23 cellular contexts compared by ENCODE assay signal in the genomic region with DNA sequence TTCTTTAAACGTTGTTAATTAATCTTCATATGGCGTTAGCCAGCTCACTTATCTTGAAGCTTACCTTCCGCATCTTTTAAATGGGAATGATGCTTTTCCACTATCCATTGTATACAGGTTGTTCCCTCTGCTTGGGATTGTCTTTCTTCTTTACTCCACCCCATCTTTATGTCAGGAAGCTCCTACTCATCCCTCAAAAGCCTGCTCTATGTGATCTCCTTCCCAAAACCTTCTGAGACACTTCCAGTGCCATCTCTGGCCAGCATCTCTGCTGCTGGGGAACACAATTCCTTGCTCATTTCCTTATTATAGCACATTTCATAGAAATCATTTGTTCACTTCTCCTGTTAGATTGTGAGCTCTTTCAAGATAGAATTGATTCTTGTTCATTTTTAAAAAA. TPM values are rescaled to one million over a fixed set of nuclear protein-coding genes. Genes with fewer than 3 reads are reported as not detected.
A peak's percentile ranks its signal among the peaks of the same experiment; 100 is the strongest.
DNase-seq lines count a peak whose midpoint lies in the region; ATAC-seq and FAIRE-seq lines count a peak whose summit lies in the region.
"Had no signal": no experiment of that assay in that cellular context is flagged by ENCODE, and none has a peak within 500 bp of the region (broad histone marks: within the 10 kb centered on the region; RNA-seq: fewer than 3 reads in every experiment).

No MANE protein-coding gene starts in this region.

- WGBS in trophoblast cell (ENCODE audit: extremely low coverage, insufficient coverage, insufficient read length), result no CpG with 5 or more reads among the region's 3 CpGs

- H4K8ac ChIP-seq in trophoblast cell (ENCODE audit: low read depth, low read length), result no peak overlapping the region

- H2AK5ac ChIP-seq in trophoblast cell (ENCODE audit: low read length), result no peak overlapping the region

- no peak for DNase-seq in activated T-cell treated with anti-CD3 and anti-CD28 coated beads, Interleukin-2, amount 50 U/mL, for 24 hours
- DNase-seq in activated T-cell treated with anti-CD3 and anti-CD28 coated beads, Interleukin-2, amount 50 U/mL, for 1 hour, result no peak
- DNase-seq in GM19239 (ENCODE audit: insufficient read length, low spot score) (no peak), trophoblast cell (no peak), left lobe of liver (ENCODE audit: low spot score) (no peak)
- DNase-seq in central memory CD8-positive, alpha-beta T cell (ENCODE audit: low spot score in 2 of 2), result no peak
- DNase-seq: activated naive CD4-positive, alpha-beta T cell treated with Interleukin-2 at 50 U/mL for 16 hours; cerebellar nuclear complex; DMS153; GF-D8; heart right ventricle; NCI-H1105 treated with DMSO at 0.1 percent for 48 hours; NCI-H2081; NCI-H345; NCI-H774 had no signal

- no peak overlapping the region for H3K27ac ChIP-seq in trophoblast cell (ENCODE audit: low read depth, low read length)
- H3K27ac ChIP-seq: ascending aorta, C4-2B, heart right ventricle, neural progenitor cell, vagina had no signal

- no peak overlapping the region for H2BK5ac ChIP-seq in trophoblast cell (ENCODE audit: low read depth, low read length, poor library complexity)

- H3K36me3 Mint-ChIP-seq in activated T-cell treated with anti-CD3 and anti-CD28 coated beads, Interleukin-2, amount 50 U/mL, for 24 hours (ENCODE audit: low read depth), result peaks cover 55% of the 10 kb centered on the region
- H3K36me3 Mint-ChIP-seq in central memory CD8-positive, alpha-beta T cell (ENCODE audit: insufficient read depth), result peaks cover 12% of the 10 kb centered on the region

- no peak overlapping the region for H3K4me3 Mint-ChIP-seq in activated T-cell treated with anti-CD3 and anti-CD28 coated beads, Interleukin-2, amount 50 U/mL, for 24 hours
- H3K4me3 Mint-ChIP-seq in central memory CD8-positive, alpha-beta T cell, result peak overlapping the region; percentile 17
- H3K4me3 Mint-ChIP-seq: neural progenitor cell had no signal

- no peak for ATAC-seq in central memory CD8-positive, alpha-beta T cell (replicated peaks; ENCODE audit: extremely low read depth, poor library complexity, severe bottlenecking)
- ATAC-seq in left lobe of liver (no peak), GM19351 (IDR thresholded peaks at IDR 0.05; ENCODE audit: unreplicated experiment) (no peak), GM21381 (IDR thresholded peaks at IDR 0.05; ENCODE audit: unreplicated experiment) (no peak)
- ATAC-seq: HCT116, heart right ventricle had no signal

- H2BK120ac ChIP-seq in trophoblast cell (ENCODE audit: insufficient read depth, low read length, poor library complexity), result no peak overlapping the region

- H2AFZ ChIP-seq in trophoblast cell (ENCODE audit: insufficient read depth, low read length, poor library complexity), result no peak overlapping the region
- H2AFZ ChIP-seq: neural progenitor cell had no signal

- H3K27ac Mint-ChIP-seq in activated T-cell treated with anti-CD3 and anti-CD28 coated beads, Interleukin-2, amount 50 U/mL, for 24 hours, result peak overlapping the region; percentile 65
- H3K27ac Mint-ChIP-seq in central memory CD8-positive, alpha-beta T cell (ENCODE audit: low read depth), result peak overlapping the region; percentile 57
- H3K27ac Mint-ChIP-seq: neural progenitor cell had no signal

- H3K27me3 ChIP-seq in trophoblast cell (ENCODE audit: insufficient read depth, low read length), result no peaks in the 10 kb centered on the region
- H3K27me3 ChIP-seq: ascending aorta, heart right ventricle, neural progenitor cell, vagina had no signal

- peaks cover 86% of the 10 kb centered on the region for H3K4me1 Mint-ChIP-seq in activated T-cell treated with anti-CD3 and anti-CD28 coated beads, Interleukin-2, amount 50 U/mL, for 24 hours (ENCODE audit: low read depth)
- H3K4me1 Mint-ChIP-seq in central memory CD8-positive, alpha-beta T cell, result peaks cover 85% of the 10 kb centered on the region

- H3K79me2 ChIP-seq in trophoblast cell (ENCODE audit: control insufficient read depth, insufficient read depth, low read length, poor library complexity), result peaks cover 5% of the 10 kb centered on the region

- no peak overlapping the region for H4K91ac ChIP-seq in trophoblast cell (ENCODE audit: low read depth, low read length)

- H3K9me3 ChIP-seq in trophoblast cell (ENCODE audit: insufficient read depth, low read depth, low read length), result no peaks in the 10 kb centered on the region
- H3K9me3 ChIP-seq: ascending aorta, heart right ventricle, vagina had no signal

- no peak overlapping the region for H3K14ac ChIP-seq in trophoblast cell (ENCODE audit: low read length)

- H3K23ac ChIP-seq in trophoblast cell (ENCODE audit: low read length), result no peak overlapping the region

- no peak overlapping the region for H3K4me2 ChIP-seq in trophoblast cell (ENCODE audit: low read length)
- H3K4me2 ChIP-seq: neural progenitor cell had no signal

- peak overlapping the region; percentile 79 for H3K4ac ChIP-seq in trophoblast cell (ENCODE audit: low read depth, low read length)

- H3K36me3 ChIP-seq in trophoblast cell (ENCODE audit: control insufficient read depth in 1 of 2, insufficient read depth in 2 of 2, low read length in 2 of 2), result no peaks in the 10 kb centered on the region
- H3K36me3 ChIP-seq: ascending aorta, heart right ventricle, neural progenitor cell, vagina had no signal

- peaks cover 2% of the 10 kb centered on the region for H3K9me3 Mint-ChIP-seq in activated T-cell treated with anti-CD3 and anti-CD28 coated beads, Interleukin-2, amount 50 U/mL, for 24 hours
- no peaks in the 10 kb centered on the region for H3K9me3 Mint-ChIP-seq in central memory CD8-positive, alpha-beta T cell

- FAIRE-seq in GM19239 (lab: Jason Lieb, UNC), result peak; percentile 70
- FAIRE-seq: TTC549 had no signal

- no peak overlapping the region for H3K9ac ChIP-seq in trophoblast cell (ENCODE audit: low read length)
- H3K9ac ChIP-seq: neural progenitor cell had no signal

- H3K4me3 ChIP-seq in trophoblast cell (ENCODE audit: low read depth, low read length), result no peak overlapping the region
- H3K4me3 ChIP-seq: ascending aorta, heart right ventricle, neural progenitor cell, vagina had no signal

- no peak overlapping the region for H4K12ac ChIP-seq in trophoblast cell (ENCODE audit: low read depth, low read length)

- H3K18ac ChIP-seq in trophoblast cell (ENCODE audit: low read length), result no peak overlapping the region

- H2BK12ac ChIP-seq in trophoblast cell (ENCODE audit: low read length), result no peak overlapping the region

- H3K4me1 ChIP-seq in trophoblast cell (ENCODE audit: control insufficient read depth in 1 of 2, insufficient read depth in 2 of 2, low read length in 2 of 2), result peaks cover 3 to 5% of the 10 kb centered on the region in 2 experiments

- peaks cover 14% of the 10 kb centered on the region for H3K79me1 ChIP-seq in trophoblast cell (ENCODE audit: low read length)

- H3K27me3 Mint-ChIP-seq in activated T-cell treated with anti-CD3 and anti-CD28 coated beads, Interleukin-2, amount 50 U/mL, for 24 hours, result no peaks in the 10 kb centered on the region
- H3K27me3 Mint-ChIP-seq in central memory CD8-positive, alpha-beta T cell, result no peaks in the 10 kb centered on the region

RNA-seq across cellular contexts. Expression of a gene that starts 4.3 kb away (rescaled TPM):
- 10.9 and 11.3 TPM in 2 replicates for polyA plus RNA-seq in trophoblast cell (2013)
- total RNA-seq in left lobe of liver, result 3.7 TPM
